In the genomic region with DNA sequence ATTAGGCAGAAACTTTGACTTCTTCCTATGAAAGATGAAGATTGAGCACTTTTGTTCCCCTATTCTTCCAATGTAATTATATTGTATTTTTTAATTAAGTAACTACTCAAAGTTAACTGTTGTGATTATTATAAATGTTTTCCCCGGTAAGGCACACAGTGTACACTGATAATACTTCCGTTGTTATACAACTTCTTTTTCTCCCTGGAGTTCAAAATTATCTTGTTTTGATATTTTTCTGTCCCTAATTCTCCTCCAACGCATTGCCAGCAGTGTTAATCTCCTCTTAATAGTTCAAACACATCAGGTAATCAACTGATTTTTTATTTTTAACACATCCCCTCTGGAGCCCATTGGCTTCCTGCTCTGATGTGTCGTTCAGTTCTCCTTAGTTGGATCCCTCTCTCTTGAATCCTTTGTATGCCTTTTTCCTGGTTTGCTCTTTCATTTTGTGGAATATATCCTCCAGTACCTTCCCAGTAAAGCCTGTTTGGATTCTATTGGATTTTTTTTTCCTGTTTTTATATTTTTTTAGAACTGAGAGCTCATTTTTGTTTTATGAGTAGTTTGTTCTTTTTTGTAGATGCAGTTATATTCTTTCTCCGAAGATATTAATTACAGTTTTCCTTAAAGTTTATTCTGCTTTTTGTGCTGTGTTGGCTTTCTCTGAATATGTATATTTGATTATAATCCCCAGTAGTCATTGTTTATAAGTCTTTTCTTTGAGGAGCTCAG, we compare ENCODE assay signal across 13 cellular contexts. TPM values are rescaled to one million over a fixed set of nuclear protein-coding genes. Genes with fewer than 3 reads are reported as not detected.
DNase-seq lines count a peak whose midpoint lies in the region; ATAC-seq and TF ChIP-seq lines count a peak whose summit lies in the region.
"Had no signal": no experiment of that assay in that cellular context is flagged by ENCODE, and none has a peak within 500 bp of the region (broad histone marks: within the 10 kb centered on the region; RNA-seq: fewer than 3 reads in every experiment).

No MANE protein-coding gene starts in this region.

- CTCF ChIA-PET in MCF 10A (lab: Yijun Ruan, JAX), result no interaction called here

- H3K36me3 ChIP-seq in breast epithelium (no peaks in the 10 kb centered on the region), ovary (no peaks in the 10 kb centered on the region), vagina (no peaks in the 10 kb centered on the region)

- WGBS in ovary, 3 donors, result 7 to 12% (median 8%) methylated on average over 5 of the region's 5 CpGs

- H3K36me3 Mint-ChIP-seq in MCF 10A (ENCODE audit: insufficient read depth, unreplicated experiment), result no peaks in the 10 kb centered on the region
- H3K36me3 Mint-ChIP-seq: activated CD8-positive, alpha-beta memory T cell treated with anti-CD3 and anti-CD28 coated beads, Interleukin-2, amount 10 ng/mL, durations not matched to agents 7 days and 5 days; WTC11 had no signal

- no peak for ATAC-seq in HG03342 (IDR thresholded peaks at IDR 0.05; ENCODE audit: unreplicated experiment)
- ATAC-seq: activated CD8-positive, alpha-beta memory T cell treated with anti-CD3 and anti-CD28 coated beads, Interleukin-2, amount 10 ng/mL, durations not matched to agents 7 days and 5 days; stimulated activated naive CD8-positive, alpha-beta T cell treated with anti-CD3 and anti-CD28 coated beads, Interleukin-15, Interleukin-2, amounts not matched to agents 100 U/mL and 50 U/mL, for 24 hours had no signal

- no peak for TF ChIP-seq EP300 in ovary (IDR thresholded peaks at IDR 0.05)

- H3K4me1 Mint-ChIP-seq in MCF 10A (ENCODE audit: insufficient read depth, unreplicated experiment), result peaks cover 25% of the 10 kb centered on the region
- H3K4me1 Mint-ChIP-seq: activated CD8-positive, alpha-beta memory T cell treated with anti-CD3 and anti-CD28 coated beads, Interleukin-2, amount 10 ng/mL, durations not matched to agents 7 days and 5 days had no signal

- H3K9me3 ChIP-seq in breast epithelium (no peaks in the 10 kb centered on the region), ovary (no peaks in the 10 kb centered on the region), vagina (no peaks in the 10 kb centered on the region)

- no peak overlapping the region for H3K4me3 Mint-ChIP-seq in MCF 10A (ENCODE audit: unreplicated experiment)
- H3K4me3 Mint-ChIP-seq: activated CD8-positive, alpha-beta memory T cell treated with anti-CD3 and anti-CD28 coated beads, Interleukin-2, amount 10 ng/mL, durations not matched to agents 7 days and 5 days; activated naive CD4-positive, alpha-beta T cell treated with anti-CD3 and anti-CD28 coated beads for 36 hours; WTC11 had no signal

- POLR2A ChIA-PET in MCF 10A (lab: Yijun Ruan, JAX), result interaction anchor here (1.0 to 1.2 kb wide), 2 partner anchors 11 to 22 kb away, joined by 3 to 4 read pairs; no protein-coding TSS in a partner anchor

- intact Hi-C loops in breast epithelium (cut with DNase I; ENCODE audit: low total_unique reads), result no loop called here
- intact Hi-C loops in MCF 10A (cut with micrococcal nuclease), result no loop called here
- intact Hi-C loops in ovary (cut with DNase I), result loop anchor here in 2 of 4 donors (5.0 kb wide), 2 partner anchors 37 to 42 kb away; a partner anchor contains a TSS
- intact Hi-C loops in vagina (cut with DNase I), result no loop called here

- no peaks in the 10 kb centered on the region for H3K27me3 Mint-ChIP-seq in MCF 10A (ENCODE audit: insufficient read depth, unreplicated experiment)
- H3K27me3 Mint-ChIP-seq: activated CD8-positive, alpha-beta memory T cell treated with anti-CD3 and anti-CD28 coated beads, Interleukin-2, amount 10 ng/mL, durations not matched to agents 7 days and 5 days had no signal

- H3K4me3 ChIP-seq in breast epithelium, result no peak overlapping the region
- H3K4me3 ChIP-seq in fibroblast of the aortic adventitia (ENCODE audit: low read depth, low read length), result peak overlapping the region; percentile 3
- H3K4me3 ChIP-seq in ovary, result no peak overlapping the region
- no peak overlapping the region for H3K4me3 ChIP-seq in vagina

- no peak for DNase-seq in breast epithelium (ENCODE audit: low spot score in 2 of 2)
- no peak for DNase-seq in MCF 10A (ENCODE audit: unreplicated experiment)
- no peak for DNase-seq in fibroblast of the aortic adventitia (ENCODE audit: low read depth)
- DNase-seq in ovary, result peak in 1 of 5 donors; percentile 26
- no peak for DNase-seq in vagina (ENCODE audit: extremely low spot score in 2 of 2)
- DNase-seq in superior temporal gyrus (ENCODE audit: extremely low spot score), result no peak
- no peak for DNase-seq in NCI-H2171 treated with DMSO at 0.1 percent for 48 hours (lab: John Stamatoyannopoulos, UW)
- DNase-seq: activated CD8-positive, alpha-beta memory T cell treated with anti-CD3 and anti-CD28 coated beads, Interleukin-2, amount 10 ng/mL, durations not matched to agents 7 days and 5 days; activated naive CD4-positive, alpha-beta T cell treated with anti-CD3 and anti-CD28 coated beads for 36 hours; cerebellar nuclear complex; stimulated activated naive CD8-positive, alpha-beta T cell treated with anti-CD3 and anti-CD28 coated beads, Interleukin-15, Interleukin-2, amounts not matched to agents 100 U/mL and 50 U/mL, for 24 hours had no signal

- no TSS peak for BruUV-seq in MCF 10A (replicated peaks; lab: Mats Ljungman, UMichigan)

- peaks cover 29 to 59% of the 10 kb centered on the region in 2 donors for H3K4me1 ChIP-seq in breast epithelium
- peaks cover 18% of the 10 kb centered on the region for H3K4me1 ChIP-seq in ovary (ENCODE audit: insufficient read depth)
- peaks cover 40% of the 10 kb centered on the region for H3K4me1 ChIP-seq in vagina

- H3K27me3 ChIP-seq in breast epithelium, result no peaks in the 10 kb centered on the region
- H3K27me3 ChIP-seq in ovary, result no peaks in the 10 kb centered on the region
- H3K27me3 ChIP-seq in vagina, result no peaks in the 10 kb centered on the region

- no peaks in the 10 kb centered on the region for H3K9me3 Mint-ChIP-seq in MCF 10A (ENCODE audit: unreplicated experiment)
- H3K9me3 Mint-ChIP-seq: activated naive CD4-positive, alpha-beta T cell treated with anti-CD3 and anti-CD28 coated beads for 36 hours; WTC11 had no signal

- H3K27ac ChIP-seq in breast epithelium, result peak overlapping the region; percentile 91 to 92
- H3K27ac ChIP-seq in ovary, result peak overlapping the region; percentile 30 to 79
- peak overlapping the region; percentile 47 for H3K27ac ChIP-seq in vagina

- TF ChIP-seq CTCF in breast epithelium (IDR thresholded peaks at IDR 0.05) (no peak), MCF 10A (IDR thresholded peaks at IDR 0.05; ENCODE audit: unreplicated experiment) (no peak), fibroblast of the aortic adventitia (IDR thresholded peaks at IDR 0.05; ENCODE audit: insufficient read depth, low read length) (no peak), ovary (IDR thresholded peaks at IDR 0.05) (no peak), vagina (IDR thresholded peaks at IDR 0.05) (no peak)

- TF ChIP-seq POLR2A in breast epithelium (IDR thresholded peaks at IDR 0.05), result no peak
- no peak for TF ChIP-seq POLR2A in ovary (IDR thresholded peaks at IDR 0.05)
- no peak for TF ChIP-seq POLR2A in vagina (IDR thresholded peaks at IDR 0.05)

- H3K27ac Mint-ChIP-seq in MCF 10A (ENCODE audit: low read depth, unreplicated experiment), result no peak overlapping the region
- H3K27ac Mint-ChIP-seq: activated CD8-positive, alpha-beta memory T cell treated with anti-CD3 and anti-CD28 coated beads, Interleukin-2, amount 10 ng/mL, durations not matched to agents 7 days and 5 days; activated naive CD4-positive, alpha-beta T cell treated with anti-CD3 and anti-CD28 coated beads for 36 hours; WTC11 had no signal

RNA-seq across cellular contexts. Expression of a gene that starts 32.2 kb away (rescaled TPM):
- 100 to 1,000 TPM in 2 of 3 donors, 10 to 100 TPM in 1; 76.7 to 134 (median 125) TPM for total RNA-seq in breast epithelium
- total RNA-seq in MCF 10A (2022), result 28.9 and 34.7 TPM in 2 replicates
- total RNA-seq in fibroblast of the aortic adventitia (ENCODE audit: low replicate concordance), result 168 and 223 TPM in 2 replicates
- 10 to 100 TPM; 27.7 to 63.8 (median 43.0) TPM for total RNA-seq in ovary
- polyA plus RNA-seq in ovary, result 10 to 100 TPM; 27.1 to 47.2 TPM
- total RNA-seq in vagina, result 59.2 TPM

RNA-seq across cellular contexts. Expression of a gene that starts 37.4 kb away (rescaled TPM):
- total RNA-seq in breast epithelium, result 100 to 1,000 TPM in 2 of 3 donors, 1 to 10 TPM in 1; 3.5 to 568 (median 403) TPM
- not detected in 2 replicates for total RNA-seq in MCF 10A (2022)
- 39.3 and 47.8 TPM in 2 replicates for total RNA-seq in fibroblast of the aortic adventitia (ENCODE audit: low replicate concordance)
- 100 to 1,000 TPM in 4 of 7 donors, 10 to 100 TPM in 3; 11.1 to 283 (median 118) TPM for total RNA-seq in ovary
- 10 to 100 TPM; 30.1 to 33.8 TPM for polyA plus RNA-seq in ovary
- total RNA-seq in vagina, result 742 TPM
- total RNA-seq: activated CD8-positive, alpha-beta memory T cell treated with anti-CD3 and anti-CD28 coated beads, Interleukin-2, amount 10 ng/mL, durations not matched to agents 7 days and 5 days; activated naive CD4-positive, alpha-beta T cell treated with anti-CD3 and anti-CD28 coated beads for 36 hours had no signal
